ENCODE assay signal across 24 cellular contexts in genomic region chr4:166006217-166006616, GRCh38.
DNase-seq lines count a peak whose midpoint lies in the region; ATAC-seq, FAIRE-seq and TF ChIP-seq lines count a peak whose summit lies in the region.
"Had no signal": no experiment of that assay in that cellular context is flagged by ENCODE, and none has a peak within 500 bp of the region (broad histone marks: within the 10 kb centered on the region; RNA-seq: fewer than 3 reads in every experiment).

No MANE protein-coding gene starts in this region.

- H3K79me2 ChIP-seq in K562 (ENCODE audit: control insufficient read depth, insufficient read depth, low read length) = no peaks in the 10 kb centered on the region

- TF ChIP-seq RAD21 in IMR-90 (IDR thresholded peaks at IDR 0.05; ENCODE audit: low read length) (no peak), K562 (CRISPR knock-in tag; conservative IDR thresholded peaks at IDR 0.05 in 1 of 2, IDR thresholded peaks at IDR 0.05 in 1 of 2) (no peak)

- no peak overlapping the region for H3K23ac ChIP-seq in IMR-90 (ENCODE audit: low read depth, low read length)

- H2BK20ac ChIP-seq in IMR-90 (ENCODE audit: low read depth, low read length) = no peak overlapping the region

- no peak overlapping the region for H3K18ac ChIP-seq in IMR-90 (ENCODE audit: low read depth, low read length)

- H3K27ac ChIP-seq in IMR-90 (ENCODE audit: insufficient read depth, low read length) (no peak overlapping the region), K562 (ENCODE audit: extremely low read depth, low read depth, low read length) (no peak overlapping the region)
- H3K27ac ChIP-seq: BLaER1 had no signal

- H3K9ac ChIP-seq in IMR-90 (ENCODE audit: low read depth, low read length) = no peak overlapping the region
- no peak overlapping the region for H3K9ac ChIP-seq in K562 (ENCODE audit: insufficient read depth in 1 of 2, low read depth in 2 of 2, low read length in 2 of 2)
- H3K9ac ChIP-seq: BLaER1 had no signal

- DNase-seq in IMR-90 (no peak), K562 (ENCODE audit: extremely low read depth in 1 of 4, low spot score in 3 of 4) (no peak), epidermal melanocyte (ENCODE audit: insufficient read length, low spot score) (no peak), activated gamma-delta T cell treated with Interleukin-2 at 50 U/mL for 16 hours (no peak)
- DNase-seq: 8988T; ACHN; BE2C; C1 segment of cervical spinal cord; CD4-positive, alpha-beta memory T cell; CD4-positive, CD25-positive, alpha-beta regulatory T cell; CD8-positive, alpha-beta memory T cell; COR-L47; DMS 273 treated with DMSO at 0.1 percent for 48 hours; DMS153; DMS53; DMS79; DND-41; EL; GF-D8 had no signal

- H3K9me3 ChIP-seq in IMR-90 (ENCODE audit: control insufficient read depth, insufficient read depth, low read length) = peaks cover 4% of the 10 kb centered on the region; the same call in 1 of the 2 replicates
- H3K9me3 ChIP-seq in K562 (replicated peaks; ENCODE audit: control insufficient read depth, insufficient read depth, low read depth, low read length) = no peaks in the 10 kb centered on the region
- H3K9me3 ChIP-seq: BE2C, BLaER1 had no signal

- no peak for TF ChIP-seq CTCF in IMR-90 (conservative IDR thresholded peaks at IDR 0.05; ENCODE audit: low read depth, low read length)
- TF ChIP-seq CTCF in K562 (IDR thresholded peaks at IDR 0.05 in 2 of 3, conservative IDR thresholded peaks at IDR 0.05 in 1 of 3; ENCODE audit: insufficient read depth in 2 of 3, low read depth in 1 of 3, low read length in 3 of 3) = no peak

- no peak for TF ChIP-seq EP300 in K562 (IDR thresholded peaks at IDR 0.05; ENCODE audit: low read length)

- no peak overlapping the region for H3K4ac ChIP-seq in IMR-90 (ENCODE audit: low read depth, low read length)

- CTCF ChIA-PET in IMR-90 (lab: Yijun Ruan, JAX) (no interaction called here), K562 (lab: Yijun Ruan, JAX; ENCODE audit: low intra/inter-chr PET ratio) (no interaction called here)

- peak; percentile 69 for FAIRE-seq in G401.6 (lab: Jason Lieb, UNC)
- FAIRE-seq in K562 (lab: Jason Lieb, UNC) = no peak
- FAIRE-seq: A204.1, GM12891 had no signal

- no peaks in the 10 kb centered on the region for H3K9me1 ChIP-seq in IMR-90 (ENCODE audit: insufficient read depth, low read length)
- H3K9me1 ChIP-seq in K562 (ENCODE audit: control insufficient read depth, insufficient read depth, low read length) = no peaks in the 10 kb centered on the region

- H3K14ac ChIP-seq in IMR-90 (replicated peaks; ENCODE audit: low read depth, low read length) = no peak overlapping the region

- no peak for ATAC-seq in IMR-90 (ENCODE audit: low read depth)
- no peak for ATAC-seq in K562
- ATAC-seq in GM21360 (IDR thresholded peaks at IDR 0.05; ENCODE audit: unreplicated experiment) = no peak

- H3K4me3 ChIP-seq in IMR-90 (ENCODE audit: insufficient read depth, low read depth, low read length) (no peak overlapping the region), K562 (no peak overlapping the region)
- H3K4me3 ChIP-seq: BLaER1 had no signal

- H3K4me1 ChIP-seq in IMR-90 (ENCODE audit: control insufficient read depth, insufficient read depth, low read length) (no peaks in the 10 kb centered on the region), K562 (replicated peaks in 1 of 2; ENCODE audit: control insufficient read depth in 2 of 2, insufficient read depth in 2 of 2, low read length in 2 of 2) (no peaks in the 10 kb centered on the region)
- H3K4me1 ChIP-seq: BE2C, BLaER1 had no signal

- no peak overlapping the region for H4K91ac ChIP-seq in IMR-90 (ENCODE audit: insufficient read depth, low read depth, low read length)

- H4K8ac ChIP-seq in IMR-90 (ENCODE audit: low read depth in 2 of 2, low read length in 2 of 2) = no peak overlapping the region

- H3K27me3 ChIP-seq in IMR-90 (ENCODE audit: control insufficient read depth, insufficient read depth, low read length) = no peaks in the 10 kb centered on the region
- no peaks in the 10 kb centered on the region for H3K27me3 ChIP-seq in K562 (ENCODE audit: control insufficient read depth in 2 of 2, insufficient read depth in 2 of 2, low read length in 2 of 2)
- H3K27me3 ChIP-seq: BLaER1 had no signal

- no peak overlapping the region for H2AK9ac ChIP-seq in IMR-90 (replicated peaks; ENCODE audit: low read depth, low read length, poor library complexity)

- H2BK120ac ChIP-seq in IMR-90 (ENCODE audit: low read depth, low read length) = no peak overlapping the region

- no peak overlapping the region for H2AK5ac ChIP-seq in IMR-90 (ENCODE audit: low read depth, low read length)

- POLR2A ChIA-PET in IMR-90 (lab: Charles Lee; ENCODE audit: unreplicated experiment) (no interaction called here), K562 (lab: Yijun Ruan, JAX) (no interaction called here)

- H3K4me2 ChIP-seq in IMR-90 (ENCODE audit: low read depth, low read length) (no peak overlapping the region), K562 (ENCODE audit: insufficient read depth, low read length) (no peak overlapping the region)
- H3K4me2 ChIP-seq: BLaER1 had no signal

- BruUV-seq in IMR-90 (replicated peaks; lab: Mats Ljungman, UMichigan) (no TSS peak), K562 (replicated peaks; lab: Mats Ljungman, UMichigan) (no TSS peak)

- H2AFZ ChIP-seq in IMR-90 (replicated peaks; ENCODE audit: low read length, poor library complexity) (no peak overlapping the region), K562 (ENCODE audit: low read depth, low read length) (no peak overlapping the region)

- H3K56ac ChIP-seq in IMR-90 (ENCODE audit: extremely low read depth, insufficient read depth, low read length) = no peak overlapping the region

- H3K36me3 ChIP-seq in IMR-90 (ENCODE audit: control insufficient read depth, insufficient read depth, low read length) (no peaks in the 10 kb centered on the region), K562 (ENCODE audit: control insufficient read depth, insufficient read depth, low read length) (no peaks in the 10 kb centered on the region)
- H3K36me3 ChIP-seq: BE2C, BLaER1 had no signal

- intact Hi-C loops in IMR-90 (cut with micrococcal nuclease) = no loop called here
- intact Hi-C loops in K562 (cut with micrococcal nuclease) = no loop called here

- H2BK5ac ChIP-seq in IMR-90 (ENCODE audit: low read depth, low read length, poor library complexity, severe bottlenecking) = no peak overlapping the region

- in situ Hi-C loops in IMR-90 (cut with MboI; ENCODE audit: low sequenced_read_pairs) = no loop called here
- in situ Hi-C loops in K562 (cut with MboI) = no loop called here

- no peak overlapping the region for H4K5ac ChIP-seq in IMR-90 (ENCODE audit: low read depth, low read length)

- no peak for TF ChIP-seq POLR2A in IMR-90 (IDR thresholded peaks at IDR 0.05; ENCODE audit: low read depth, low read length)
- TF ChIP-seq POLR2A in K562 (conservative IDR thresholded peaks at IDR 0.05) = no peak

- H4K20me1 ChIP-seq in IMR-90 (ENCODE audit: insufficient read depth, low read length) (no peaks in the 10 kb centered on the region), K562 (replicated peaks; ENCODE audit: control insufficient read depth, insufficient read depth, low read length) (no peaks in the 10 kb centered on the region)
- H4K20me1 ChIP-seq: BLaER1 had no signal

- H3K79me1 ChIP-seq in IMR-90 (ENCODE audit: low read depth in 1 of 2, low read length in 2 of 2) = no peaks in the 10 kb centered on the region

- WGBS in IMR-90 (ENCODE audit: extremely low coverage in 2 of 2, insufficient read length in 1 of 2), 2 experiments = no CpG with 5 or more reads among the region's 2 CpGs
- WGBS in K562 (ENCODE audit: insufficient coverage, low coverage, missing lambda C conversion rate) = 3% methylated on average over 2 of the region's 2 CpGs

- no peak overlapping the region for H2BK15ac ChIP-seq in IMR-90 (ENCODE audit: low read depth, low read length)

- dilution Hi-C loops in IMR-90 (cut with HindIII; ENCODE audit: low sequenced_read_pairs, unreplicated experiment) = no loop called here

TF ChIP-seq in IMR-90, 13 proteins besides CTCF, POLR2A, EP300 and RAD21:
- TF ChIP-seq CEBPB (IDR thresholded peaks at IDR 0.05; ENCODE audit: low read depth, low read length) (peak; percentile 68), NFE2L2 (IDR thresholded peaks at IDR 0.05; ENCODE audit: low read depth, low read length) (no peak), SMC3 (IDR thresholded peaks at IDR 0.05; ENCODE audit: low read depth, low read length) (no peak)
TF ChIP-seq in IMR-90: peak in this region for 1.

TF ChIP-seq in K562, 482 proteins besides CTCF, POLR2A, EP300 and RAD21:
- TF ChIP-seq ARID3B (CRISPR knock-in tag; IDR thresholded peaks at IDR 0.05; ENCODE audit: borderline replicate concordance) (no peak), CEBPB (tag; IDR thresholded peaks at IDR 0.05) (0 out of 2 replicates have a peak, but pooled peaks have one; percentile 14), TOE1 (IDR thresholded peaks at IDR 0.05; ENCODE audit: borderline replicate concordance) (no peak), TOE1 (CRISPR knock-in tag; IDR thresholded peaks at IDR 0.05; ENCODE audit: borderline replicate concordance, low read depth) (no peak), FOXM1 (IDR thresholded peaks at IDR 0.05; ENCODE audit: low read depth) (no peak), FOXM1 (CRISPR knock-in tag; IDR thresholded peaks at IDR 0.05; ENCODE audit: low read depth) (no peak)
TF ChIP-seq in K562: peak in this region for 1.
